ENCODE assay signal across 1 cellular context in the genomic region with DNA sequence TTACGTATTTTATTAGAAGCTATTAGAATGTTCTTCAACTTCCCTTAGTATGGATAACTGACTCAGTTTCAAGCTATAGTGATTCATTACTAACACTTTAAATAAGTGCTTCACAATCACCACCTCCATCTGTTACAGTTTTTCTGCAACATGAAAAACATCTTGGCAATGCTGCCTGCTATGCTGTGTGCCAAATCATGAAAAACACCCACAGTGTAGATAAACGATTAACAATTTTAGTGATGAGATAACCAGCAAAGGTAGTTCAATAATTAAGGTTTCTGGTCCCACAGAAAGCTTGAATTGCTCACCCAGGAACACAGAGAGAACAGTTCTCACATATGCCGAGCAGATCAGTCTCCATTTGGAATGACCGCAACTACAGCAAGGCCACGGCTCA.
TF ChIP-seq lines count a peak whose summit lies in the region.

No MANE protein-coding gene starts in this region.

TF ChIP-seq in WTC11, 78 proteins besides CTCF, POLR2A, EP300 and RAD21 (continued from another document):
- TF ChIP-seq, protein P1, sequence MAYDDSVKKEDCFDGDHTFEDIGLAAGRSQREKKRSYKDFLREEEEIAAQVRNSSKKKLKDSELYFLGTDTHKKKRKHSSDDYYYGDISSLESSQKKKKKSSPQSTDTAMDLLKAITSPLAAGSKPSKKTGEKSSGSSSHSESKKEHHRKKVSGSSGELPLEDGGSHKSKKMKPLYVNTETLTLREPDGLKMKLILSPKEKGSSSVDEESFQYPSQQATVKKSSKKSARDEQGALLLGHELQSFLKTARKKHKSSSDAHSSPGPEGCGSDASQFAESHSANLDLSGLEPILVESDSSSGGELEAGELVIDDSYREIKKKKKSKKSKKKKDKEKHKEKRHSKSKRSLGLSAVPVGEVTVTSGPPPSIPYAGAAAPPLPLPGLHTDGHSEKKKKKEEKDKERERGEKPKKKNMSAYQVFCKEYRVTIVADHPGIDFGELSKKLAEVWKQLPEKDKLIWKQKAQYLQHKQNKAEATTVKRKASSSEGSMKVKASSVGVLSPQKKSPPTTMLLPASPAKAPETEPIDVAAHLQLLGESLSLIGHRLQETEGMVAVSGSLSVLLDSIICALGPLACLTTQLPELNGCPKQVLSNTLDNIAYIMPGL (CRISPR knock-in tag; IDR thresholded peaks at IDR 0.05), result no peak
- TF ChIP-seq GRHL2 (CRISPR knock-in tag; IDR thresholded peaks at IDR 0.05; ENCODE audit: insufficient replicate concordance, severe bottlenecking) (no peak), ZNF396 (CRISPR knock-in tag; IDR thresholded peaks at IDR 0.05; ENCODE audit: borderline replicate concordance) (no peak), NFATC4 (CRISPR knock-in tag; IDR thresholded peaks at IDR 0.05) (no peak), EMX1 (CRISPR knock-in tag; IDR thresholded peaks at IDR 0.05) (no peak)
- TF ChIP-seq, protein P2, sequence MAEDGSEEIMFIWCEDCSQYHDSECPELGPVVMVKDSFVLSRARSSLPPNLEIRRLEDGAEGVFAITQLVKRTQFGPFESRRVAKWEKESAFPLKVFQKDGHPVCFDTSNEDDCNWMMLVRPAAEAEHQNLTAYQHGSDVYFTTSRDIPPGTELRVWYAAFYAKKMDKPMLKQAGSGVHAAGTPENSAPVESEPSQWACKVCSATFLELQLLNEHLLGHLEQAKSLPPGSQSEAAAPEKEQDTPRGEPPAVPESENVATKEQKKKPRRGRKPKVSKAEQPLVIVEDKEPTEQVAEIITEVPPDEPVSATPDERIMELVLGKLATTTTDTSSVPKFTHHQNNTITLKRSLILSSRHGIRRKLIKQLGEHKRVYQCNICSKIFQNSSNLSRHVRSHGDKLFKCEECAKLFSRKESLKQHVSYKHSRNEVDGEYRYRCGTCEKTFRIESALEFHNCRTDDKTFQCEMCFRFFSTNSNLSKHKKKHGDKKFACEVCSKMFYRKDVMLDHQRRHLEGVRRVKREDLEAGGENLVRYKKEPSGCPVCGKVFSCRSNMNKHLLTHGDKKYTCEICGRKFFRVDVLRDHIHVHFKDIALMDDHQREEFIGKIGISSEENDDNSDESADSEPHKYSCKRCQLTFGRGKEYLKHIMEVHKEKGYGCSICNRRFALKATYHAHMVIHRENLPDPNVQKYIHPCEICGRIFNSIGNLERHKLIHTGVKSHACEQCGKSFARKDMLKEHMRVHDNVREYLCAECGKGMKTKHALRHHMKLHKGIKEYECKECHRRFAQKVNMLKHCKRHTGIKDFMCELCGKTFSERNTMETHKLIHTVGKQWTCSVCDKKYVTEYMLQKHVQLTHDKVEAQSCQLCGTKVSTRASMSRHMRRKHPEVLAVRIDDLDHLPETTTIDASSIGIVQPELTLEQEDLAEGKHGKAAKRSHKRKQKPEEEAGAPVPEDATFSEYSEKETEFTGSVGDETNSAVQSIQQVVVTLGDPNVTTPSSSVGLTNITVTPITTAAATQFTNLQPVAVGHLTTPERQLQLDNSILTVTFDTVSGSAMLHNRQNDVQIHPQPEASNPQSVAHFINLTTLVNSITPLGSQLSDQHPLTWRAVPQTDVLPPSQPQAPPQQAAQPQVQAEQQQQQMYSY (CRISPR knock-in tag; IDR thresholded peaks at IDR 0.05), result no peak
- TF ChIP-seq, protein P3, sequence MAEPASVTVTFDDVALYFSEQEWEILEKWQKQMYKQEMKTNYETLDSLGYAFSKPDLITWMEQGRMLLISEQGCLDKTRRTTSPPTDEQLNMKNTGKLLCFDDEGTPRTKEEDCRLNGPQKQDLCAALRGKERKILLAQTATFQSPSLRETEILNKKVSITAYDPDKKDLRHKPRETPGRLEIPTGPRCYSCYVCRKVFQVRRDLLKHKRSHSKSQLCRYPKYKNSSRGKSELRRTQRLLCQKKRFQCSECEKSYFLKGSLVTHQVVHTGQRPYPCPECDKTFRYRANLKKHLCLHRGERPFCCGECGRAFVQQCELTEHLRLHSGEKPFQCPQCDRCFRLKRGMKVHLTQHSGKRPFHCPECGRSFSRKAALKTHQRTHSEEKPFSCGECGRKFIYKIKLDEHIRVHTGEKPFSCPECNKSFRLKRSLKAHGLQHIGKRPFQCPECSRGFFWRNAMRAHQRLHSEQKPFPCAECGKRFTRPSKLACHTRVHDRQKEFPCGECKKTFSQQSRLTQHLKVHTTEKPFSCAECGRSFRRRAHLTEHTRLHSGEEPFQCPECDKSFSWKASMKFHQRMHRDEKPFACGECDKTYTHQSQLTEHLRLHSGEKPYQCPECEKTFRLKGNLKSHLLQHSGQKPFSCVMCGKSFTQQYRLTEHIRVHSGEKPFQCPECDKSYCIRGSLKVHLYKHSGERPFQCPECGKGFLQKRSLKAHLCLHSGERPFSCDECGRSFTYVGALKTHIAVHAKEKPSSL (CRISPR knock-in tag; conservative IDR thresholded peaks at IDR 0.05), result no peak
- TF ChIP-seq, protein P4, sequence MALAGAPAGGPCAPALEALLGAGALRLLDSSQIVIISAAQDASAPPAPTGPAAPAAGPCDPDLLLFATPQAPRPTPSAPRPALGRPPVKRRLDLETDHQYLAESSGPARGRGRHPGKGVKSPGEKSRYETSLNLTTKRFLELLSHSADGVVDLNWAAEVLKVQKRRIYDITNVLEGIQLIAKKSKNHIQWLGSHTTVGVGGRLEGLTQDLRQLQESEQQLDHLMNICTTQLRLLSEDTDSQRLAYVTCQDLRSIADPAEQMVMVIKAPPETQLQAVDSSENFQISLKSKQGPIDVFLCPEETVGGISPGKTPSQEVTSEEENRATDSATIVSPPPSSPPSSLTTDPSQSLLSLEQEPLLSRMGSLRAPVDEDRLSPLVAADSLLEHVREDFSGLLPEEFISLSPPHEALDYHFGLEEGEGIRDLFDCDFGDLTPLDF (CRISPR knock-in tag; IDR thresholded peaks at IDR 0.05), result no peak
- TF ChIP-seq, protein P5, sequence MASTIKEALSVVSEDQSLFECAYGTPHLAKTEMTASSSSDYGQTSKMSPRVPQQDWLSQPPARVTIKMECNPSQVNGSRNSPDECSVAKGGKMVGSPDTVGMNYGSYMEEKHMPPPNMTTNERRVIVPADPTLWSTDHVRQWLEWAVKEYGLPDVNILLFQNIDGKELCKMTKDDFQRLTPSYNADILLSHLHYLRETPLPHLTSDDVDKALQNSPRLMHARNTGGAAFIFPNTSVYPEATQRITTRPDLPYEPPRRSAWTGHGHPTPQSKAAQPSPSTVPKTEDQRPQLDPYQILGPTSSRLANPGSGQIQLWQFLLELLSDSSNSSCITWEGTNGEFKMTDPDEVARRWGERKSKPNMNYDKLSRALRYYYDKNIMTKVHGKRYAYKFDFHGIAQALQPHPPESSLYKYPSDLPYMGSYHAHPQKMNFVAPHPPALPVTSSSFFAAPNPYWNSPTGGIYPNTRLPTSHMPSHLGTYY (CRISPR knock-in tag; IDR thresholded peaks at IDR 0.05), result no peak
- TF ChIP-seq, protein P6, sequence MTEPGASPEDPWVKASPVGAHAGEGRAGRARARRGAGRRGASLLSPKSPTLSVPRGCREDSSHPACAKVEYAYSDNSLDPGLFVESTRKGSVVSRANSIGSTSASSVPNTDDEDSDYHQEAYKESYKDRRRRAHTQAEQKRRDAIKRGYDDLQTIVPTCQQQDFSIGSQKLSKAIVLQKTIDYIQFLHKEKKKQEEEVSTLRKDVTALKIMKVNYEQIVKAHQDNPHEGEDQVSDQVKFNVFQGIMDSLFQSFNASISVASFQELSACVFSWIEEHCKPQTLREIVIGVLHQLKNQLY (CRISPR knock-in tag; IDR thresholded peaks at IDR 0.05), result no peak
